ENCODE assay signal across 8 cellular contexts in the genomic region with DNA sequence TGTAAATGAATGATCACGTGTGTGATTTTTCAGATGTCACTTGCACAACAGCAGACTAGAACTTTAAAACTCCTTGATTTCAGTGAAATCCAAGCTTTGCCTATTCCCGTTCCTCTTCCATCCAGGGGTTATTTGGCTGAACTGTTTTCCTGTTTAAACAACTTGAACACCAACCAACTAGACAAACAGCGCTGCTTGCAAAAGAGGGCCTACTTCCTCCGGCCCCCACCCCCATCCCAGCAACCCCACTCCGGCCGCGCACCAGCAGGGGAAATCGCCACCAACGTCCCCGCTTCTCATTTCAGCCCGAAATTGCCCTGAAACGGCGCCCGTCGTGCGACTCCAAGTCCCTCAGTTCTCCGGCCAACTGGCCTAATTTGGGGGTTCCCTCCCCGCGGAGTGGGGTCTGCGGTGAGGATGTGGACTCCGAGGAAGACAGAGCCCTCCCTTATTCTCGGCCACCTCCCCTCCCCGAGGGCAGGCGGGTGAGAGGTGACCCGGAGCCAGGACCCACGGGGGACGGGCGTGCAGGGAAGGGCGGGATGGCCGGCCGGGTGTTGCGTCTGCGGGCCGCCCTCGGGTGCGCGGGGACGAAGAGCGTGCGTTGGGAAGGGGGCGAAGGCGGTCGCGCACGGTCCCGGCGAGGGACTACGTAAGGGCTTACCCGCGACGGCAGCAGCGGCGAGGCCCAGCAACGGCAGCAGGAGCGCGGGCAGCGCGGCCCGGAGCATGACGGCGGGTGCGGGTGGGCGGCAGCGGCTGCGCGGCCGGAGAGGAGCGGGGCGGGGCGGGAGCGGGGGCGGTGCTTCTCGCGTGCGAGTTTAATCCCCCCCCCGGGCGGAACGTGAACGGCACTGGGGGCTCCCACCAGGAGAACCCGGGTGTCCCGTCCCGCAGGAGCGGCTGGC. TPM values are rescaled to one million over a fixed set of nuclear protein-coding genes. Genes with fewer than 3 reads are reported as not detected.
A peak's percentile ranks its signal among the peaks of the same experiment; 100 is the strongest.
DNase-seq lines count a peak whose midpoint lies in the region; ATAC-seq and TF ChIP-seq lines count a peak whose summit lies in the region.

A gene with protein sequence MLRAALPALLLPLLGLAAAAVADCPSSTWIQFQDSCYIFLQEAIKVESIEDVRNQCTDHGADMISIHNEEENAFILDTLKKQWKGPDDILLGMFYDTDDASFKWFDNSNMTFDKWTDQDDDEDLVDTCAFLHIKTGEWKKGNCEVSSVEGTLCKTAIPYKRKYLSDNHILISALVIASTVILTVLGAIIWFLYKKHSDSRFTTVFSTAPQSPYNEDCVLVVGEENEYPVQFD (minus strand): TSS at position 741 of the 908 bp plus-strand sequence. CDS start 10 bp downstream, at position 731.

- H3K4me3 ChIP-seq in effector memory CD4-positive, alpha-beta T cell (ENCODE audit: insufficient read depth, low read depth, low read length, poor library complexity, severe bottlenecking), result peak within 1 kb of the TSS; percentile 48

- H3K27ac ChIP-seq in effector memory CD4-positive, alpha-beta T cell (ENCODE audit: insufficient read depth, low read length, poor library complexity, severe bottlenecking), result no peak within 1 kb of the TSS

- peak within 1 kb of the TSS; percentile 53 for H3K4me3 Mint-ChIP-seq in activated CD4-positive, alpha-beta T cell treated with anti-CD3 and anti-CD28 coated beads, Interleukin-2, amount 10 ng/mL, durations not matched to agents 7 days and 5 days

- DNase-seq in DMS53 (lab: John Stamatoyannopoulos, UW) (peak; percentile 90), medulla oblongata (ENCODE audit: extremely low spot score) (peak; percentile 40), NCI-H1694 treated with DMSO at 0.1 percent for 48 hours (lab: John Stamatoyannopoulos, UW) (no peak)
- DNase-seq in activated CD4-positive, alpha-beta T cell treated with anti-CD3 and anti-CD28 coated beads, Interleukin-2, amount 10 ng/mL, durations not matched to agents 7 days and 5 days, result peak; percentile 6
- no peak for DNase-seq in effector memory CD4-positive, alpha-beta T cell
- peak; percentile 7 for DNase-seq in stimulated activated CD8-positive, alpha-beta memory T cell treated with anti-CD3 and anti-CD28 coated beads, Interleukin-15, amount 100 ng/mL, for 1 hour (ENCODE audit: low read depth)

- peak; percentile 62 for ATAC-seq in GM21390 (IDR thresholded peaks at IDR 0.05; ENCODE audit: unreplicated experiment)

- peaks cover 13% of the 10 kb centered on the region for H3K4me1 Mint-ChIP-seq in activated CD4-positive, alpha-beta T cell treated with anti-CD3 and anti-CD28 coated beads, Interleukin-2, amount 10 ng/mL, durations not matched to agents 7 days and 5 days

- no peaks in the 10 kb centered on the region for H3K9me3 Mint-ChIP-seq in activated CD4-positive, alpha-beta T cell treated with anti-CD3 and anti-CD28 coated beads, Interleukin-2, amount 10 ng/mL, durations not matched to agents 7 days and 5 days

- H3K27me3 Mint-ChIP-seq in activated CD4-positive, alpha-beta T cell treated with anti-CD3 and anti-CD28 coated beads, Interleukin-2, amount 10 ng/mL, durations not matched to agents 7 days and 5 days, result peaks cover 46% of the 10 kb centered on the region

- POLR2A ChIA-PET in activated CD4-positive, alpha-beta T cell treated with anti-CD3 and anti-CD28 coated beads, Interleukin-2, amount 10 ng/mL, durations not matched to agents 7 days and 5 days (lab: Charles Lee), result no interaction called here

- H3K27ac Mint-ChIP-seq in activated CD4-positive, alpha-beta T cell treated with anti-CD3 and anti-CD28 coated beads, Interleukin-2, amount 10 ng/mL, durations not matched to agents 7 days and 5 days, result no peak within 1 kb of the TSS

- H3K27me3 ChIP-seq in effector memory CD4-positive, alpha-beta T cell (replicated peaks; ENCODE audit: control insufficient read depth, insufficient read depth, low read length, poor library complexity, severe bottlenecking), result no peaks in the 10 kb centered on the region

- no peak for TF ChIP-seq EP300 in Ishikawa (IDR thresholded peaks at IDR 0.05; ENCODE audit: borderline replicate concordance)

- peaks cover 7% of the 10 kb centered on the region for H3K4me1 ChIP-seq in effector memory CD4-positive, alpha-beta T cell (ENCODE audit: control insufficient read depth, insufficient read depth, low read length, poor library complexity, severe bottlenecking)

- TF ChIP-seq RAD21 in Ishikawa (IDR thresholded peaks at IDR 0.05; ENCODE audit: low read depth), result no peak

- H3K36me3 Mint-ChIP-seq in activated CD4-positive, alpha-beta T cell treated with anti-CD3 and anti-CD28 coated beads, Interleukin-2, amount 10 ng/mL, durations not matched to agents 7 days and 5 days (ENCODE audit: low read depth), result peaks cover 12% of the 10 kb centered on the region

- CTCF ChIA-PET in activated CD4-positive, alpha-beta T cell treated with anti-CD3 and anti-CD28 coated beads, Interleukin-2, amount 10 ng/mL, durations not matched to agents 7 days and 5 days (lab: Charles Lee), result no interaction called here

- H3K36me3 ChIP-seq in effector memory CD4-positive, alpha-beta T cell (ENCODE audit: control insufficient read depth, insufficient read depth, low read length), result no peaks in the 10 kb centered on the region

- H3K9me3 ChIP-seq in effector memory CD4-positive, alpha-beta T cell (ENCODE audit: control insufficient read depth, low read length), result no peaks in the 10 kb centered on the region

TF ChIP-seq in Ishikawa, 13 proteins besides CTCF, POLR2A, EP300 and RAD21:
- TF ChIP-seq TAF1 (IDR thresholded peaks at IDR 0.05; ENCODE audit: low read depth) (no peak), REST (IDR thresholded peaks at IDR 0.05; ENCODE audit: low read depth) (no peak), FOXM1 (IDR thresholded peaks at IDR 0.05; ENCODE audit: borderline replicate concordance, low read depth) (no peak), ZBTB7A (IDR thresholded peaks at IDR 0.05; ENCODE audit: low read depth) (peak; percentile 91), NFIC (IDR thresholded peaks at IDR 0.05) (no peak), USF1 (IDR thresholded peaks at IDR 0.05) (no peak), YY1 (IDR thresholded peaks at IDR 0.05; ENCODE audit: low read depth) (no peak; the same call in 1 of the 2 replicates), EGR1 (IDR thresholded peaks at IDR 0.05) (no peak), CREB1 (IDR thresholded peaks at IDR 0.05; ENCODE audit: low read depth) (no peak), TEAD4 (IDR thresholded peaks at IDR 0.05) (no peak), TCF12 (IDR thresholded peaks at IDR 0.05; ENCODE audit: low read depth) (no peak), CEBPB (IDR thresholded peaks at IDR 0.05) (no peak)
- TF ChIP-seq, protein P1, sequence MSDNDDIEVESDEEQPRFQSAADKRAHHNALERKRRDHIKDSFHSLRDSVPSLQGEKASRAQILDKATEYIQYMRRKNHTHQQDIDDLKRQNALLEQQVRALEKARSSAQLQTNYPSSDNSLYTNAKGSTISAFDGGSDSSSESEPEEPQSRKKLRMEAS (IDR thresholded peaks at IDR 0.05), result peak; percentile 88

RNA-seq across cellular contexts. Expression of the gene that starts here (rescaled TPM):
- under 1 TPM; 0.42 to 0.73 TPM for total RNA-seq in activated CD4-positive, alpha-beta T cell treated with anti-CD3 and anti-CD28 coated beads, Interleukin-2, amount 10 ng/mL, durations not matched to agents 7 days and 5 days

Comparison
In these comparisons a context has a peak if more than half of its experiments do, and no peak if none do; other contexts are left out.
1. Peak in DNase-seq in activated CD4-positive, alpha-beta T cell treated with anti-CD3 and anti-CD28 coated beads, Interleukin-2, amount 10 ng/mL, durations not matched to agents 7 days and 5 days; RNA of the gene not detected or under 1 TPM.
2. DNase-seq: peak in DMS53 (single experiment), medulla oblongata (single experiment) and stimulated activated CD8-positive, alpha-beta memory T cell treated with anti-CD3 and anti-CD28 coated beads, Interleukin-15, amount 100 ng/mL, for 1 hour (single experiment); none in effector memory CD4-positive, alpha-beta T cell (0 of 3) and NCI-H1694 treated with DMSO at 0.1 percent for 48 hours (single experiment).